ENCODE assay signal across 20 cellular contexts in genomic region chr12:89559753-89560152, GRCh38.
"Had no signal": no experiment of that assay in that cellular context is flagged by ENCODE, and none has a peak within 500 bp of the region (broad histone marks: within the 10 kb centered on the region; RNA-seq: fewer than 3 reads in every experiment).

No MANE protein-coding gene starts in this region.

- ATAC-seq: foreskin keratinocyte, gastroesophageal sphincter, heart left ventricle, left cardiac atrium, left lung, left ventricle myocardium superior, lower lobe of right lung, mucosa of descending colon had no signal

- H3K27ac ChIP-seq: coronary artery, dorsolateral prefrontal cortex, esophagus muscularis mucosa, foreskin keratinocyte, gastroesophageal sphincter, heart left ventricle, hepatocyte, left lung, lower lobe of right lung had no signal

- DNase-seq: dermis blood vessel endothelial cell; dorsolateral prefrontal cortex; effector CD4-positive, alpha-beta T cell; effector memory CD4-positive, alpha-beta T cell; foreskin keratinocyte; heart left ventricle; hypothalamus; immature natural killer cell; left cardiac atrium; left lung; left ventricle myocardium superior; lower lobe of right lung; mesenchymal stem cell; mucosa of descending colon; naive B cell had no signal

- H3K4me3 ChIP-seq: coronary artery, dorsolateral prefrontal cortex, esophagus muscularis mucosa, gastroesophageal sphincter, heart left ventricle, hepatocyte, left lung, lower lobe of right lung, mucosa of descending colon had no signal

- H3K79me2 ChIP-seq: hepatocyte had no signal

- H3K27me3 ChIP-seq: dorsolateral prefrontal cortex, esophagus muscularis mucosa, foreskin keratinocyte, gastroesophageal sphincter, heart left ventricle, hepatocyte, left lung had no signal

- H3K27me3 Mint-ChIP-seq: naive B cell had no signal

- H3K36me3 Mint-ChIP-seq: naive B cell had no signal

- H3K4me2 ChIP-seq: hepatocyte had no signal

- H3K36me3 ChIP-seq: esophagus muscularis mucosa, gastroesophageal sphincter, heart left ventricle, left lung, lower lobe of right lung had no signal

- H3K9me3 ChIP-seq: esophagus muscularis mucosa, gastroesophageal sphincter, heart left ventricle, left lung, lower lobe of right lung, mucosa of descending colon had no signal

- H3K9me3 Mint-ChIP-seq: immature natural killer cell had no signal

- H3K4me3 Mint-ChIP-seq: immature natural killer cell, mesothelial cell of epicardium, naive B cell had no signal

- H3K27ac Mint-ChIP-seq: immature natural killer cell, mesothelial cell of epicardium, naive B cell had no signal

- H3K4me1 ChIP-seq: esophagus muscularis mucosa, foreskin keratinocyte, gastroesophageal sphincter, heart left ventricle, left lung, lower lobe of right lung had no signal

- H2AFZ ChIP-seq: hepatocyte had no signal

- H3K4me1 Mint-ChIP-seq: immature natural killer cell, naive B cell had no signal
